19 cellular contexts compared by ENCODE assay signal in the genomic region with DNA sequence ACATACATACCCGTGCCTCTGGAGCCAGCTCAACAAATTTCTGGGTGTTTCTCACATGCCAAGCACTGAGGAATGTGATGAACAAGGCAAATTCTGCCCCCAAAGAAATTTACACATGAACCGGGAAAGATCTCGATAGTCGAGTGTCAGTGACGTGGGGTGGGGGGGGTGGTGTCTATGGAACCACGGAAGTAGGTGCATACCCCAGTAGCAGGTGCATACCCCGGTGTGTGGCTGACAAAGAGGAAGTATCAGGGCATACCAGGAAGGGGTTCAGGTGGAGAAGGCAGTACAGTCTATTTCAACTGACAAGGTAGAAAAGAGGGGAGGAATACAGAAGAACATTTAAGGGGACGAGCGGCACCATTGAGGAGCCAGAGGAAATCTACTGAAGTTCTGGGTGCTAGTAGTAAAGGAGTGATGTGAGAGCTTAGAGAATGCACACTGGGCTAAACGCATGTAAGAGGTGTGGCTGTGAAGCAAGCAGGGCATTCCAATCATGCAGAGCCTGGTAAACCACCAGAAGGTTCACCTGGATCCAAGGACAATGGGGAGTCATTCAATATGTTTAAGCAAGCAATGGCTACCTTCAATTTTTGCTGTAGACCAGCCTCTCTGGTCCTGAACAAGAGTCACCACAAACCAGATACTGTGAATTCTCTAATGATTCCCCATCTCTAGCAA. TPM values are rescaled to one million over a fixed set of nuclear protein-coding genes. Genes with fewer than 3 reads are reported as not detected.
DNase-seq lines count a peak whose midpoint lies in the region; ATAC-seq, FAIRE-seq and TF ChIP-seq lines count a peak whose summit lies in the region.
"Had no signal": no experiment of that assay in that cellular context is flagged by ENCODE, and none has a peak within 500 bp of the region (broad histone marks: within the 10 kb centered on the region; RNA-seq: fewer than 3 reads in every experiment).

No MANE protein-coding gene starts in this region.

- H3K79me1 ChIP-seq in mesendoderm (ENCODE audit: low read length): peaks cover 33% of the 10 kb centered on the region

- no peak overlapping the region for H2BK15ac ChIP-seq in mesendoderm (replicated peaks; ENCODE audit: low read depth)

- H3K27me3 ChIP-seq in astrocyte (ENCODE audit: insufficient read depth, low read length): no peaks in the 10 kb centered on the region
- H3K27me3 ChIP-seq in mesendoderm (ENCODE audit: insufficient read depth, low read length, poor library complexity): no peaks in the 10 kb centered on the region
- no peaks in the 10 kb centered on the region for H3K27me3 ChIP-seq in transverse colon

- no peak overlapping the region for H4K5ac ChIP-seq in mesendoderm (ENCODE audit: low read length)

- intact Hi-C loops in transverse colon (cut with DNase I; ENCODE audit: low total_unique reads): no loop called here

- in situ Hi-C loops in transverse colon (cut with MboI; ENCODE audit: low pct_ligation_motif_present in 1 of 4, low pct_unique_long_range_greater_than_20kb in 1 of 4, low sequenced_read_pairs in 3 of 4): no loop called here

- TF ChIP-seq POLR2A in transverse colon (IDR thresholded peaks at IDR 0.05): no peak

- H3K9me3 ChIP-seq in astrocyte (ENCODE audit: insufficient read depth, low read depth, low read length): no peaks in the 10 kb centered on the region
- no peaks in the 10 kb centered on the region for H3K9me3 ChIP-seq in transverse colon
- H3K9me3 ChIP-seq: thoracic aorta had no signal

- H3K4me2 ChIP-seq in astrocyte (ENCODE audit: low read length) (no peak overlapping the region), mesendoderm (ENCODE audit: low read length) (no peak overlapping the region)

- no peak overlapping the region for H3K9ac ChIP-seq in astrocyte (ENCODE audit: low read length)
- H3K9ac ChIP-seq in mesendoderm (ENCODE audit: low read length): no peak overlapping the region

- no CpG with 5 or more reads among the region's 10 CpGs for WGBS in mesendoderm (ENCODE audit: extremely low coverage, insufficient coverage, low lambda C conversion rate)
- whole genome bisulfite sequencing in transverse colon (ENCODE audit: low coverage in 1 of 2), 2 donors: 63 to 80% methylated on average over 4 to 10 of the region's 10 CpGs

- no peak for DNase-seq in activated naive CD8-positive, alpha-beta T cell treated with anti-CD3 and anti-CD28 coated beads for 36 hours
- DNase-seq in astrocyte (ENCODE audit: low read depth) (no peak), mesendoderm (peak; percentile 39), transverse colon (no peak), immature natural killer cell (no peak), NCI-H146 treated with DMSO at 0.1 percent for 48 hours (lab: John Stamatoyannopoulos, UW; ENCODE audit: unreplicated experiment) (no peak)
- DNase-seq: ACHN; activated naive CD4-positive, alpha-beta T cell treated with anti-CD3 and anti-CD28 coated beads for 36 hours; COR-L47; GF-D8; NCI-H1694 treated with DMSO at 0.1 percent for 48 hours; NCI-H510A treated with DMSO at 0.1 percent for 48 hours; PC-3; posterior cingulate gyrus had no signal

- no peaks in the 10 kb centered on the region for H3K27me3 Mint-ChIP-seq in activated naive CD8-positive, alpha-beta T cell
- H3K27me3 Mint-ChIP-seq in activated naive CD8-positive, alpha-beta T cell treated with anti-CD3 and anti-CD28 coated beads for 36 hours: no peaks in the 10 kb centered on the region
- H3K27me3 Mint-ChIP-seq in astrocyte (ENCODE audit: low read depth, unreplicated experiment) (no peaks in the 10 kb centered on the region), immature natural killer cell (ENCODE audit: low read depth in 3 of 3) (no peaks in the 10 kb centered on the region)

- TF ChIP-seq CTCF in astrocyte (IDR thresholded peaks at IDR 0.05; ENCODE audit: insufficient read depth, low read depth, low read length) (no peak), transverse colon (IDR thresholded peaks at IDR 0.05) (no peak)

- peaks cover 98% of the 10 kb centered on the region for H3K79me2 ChIP-seq in astrocyte (ENCODE audit: insufficient read depth, low read length)
- H3K79me2 ChIP-seq in mesendoderm (ENCODE audit: control insufficient read depth, insufficient read depth, low read length): peaks cover 77% of the 10 kb centered on the region

- no peak overlapping the region for H3K18ac ChIP-seq in mesendoderm (ENCODE audit: low read length)

- H3K23ac ChIP-seq in mesendoderm (ENCODE audit: low read length): no peak overlapping the region

- no peak for FAIRE-seq in astrocyte (lab: Jason Lieb, UNC)
- FAIRE-seq: islet of Langerhans had no signal

- no peak overlapping the region for H3K27ac Mint-ChIP-seq in activated naive CD8-positive, alpha-beta T cell
- no peak overlapping the region for H3K27ac Mint-ChIP-seq in activated naive CD8-positive, alpha-beta T cell treated with anti-CD3 and anti-CD28 coated beads for 36 hours
- H3K27ac Mint-ChIP-seq in astrocyte (ENCODE audit: unreplicated experiment): no peak overlapping the region
- H3K27ac Mint-ChIP-seq in immature natural killer cell: peak overlapping the region in 1 of 6 donors; percentile 18
- H3K27ac Mint-ChIP-seq: activated naive CD4-positive, alpha-beta T cell treated with anti-CD3 and anti-CD28 coated beads for 36 hours had no signal

- H2AK5ac ChIP-seq in mesendoderm (ENCODE audit: low read length): no peak overlapping the region

- H2BK5ac ChIP-seq in mesendoderm (ENCODE audit: low read length): no peak overlapping the region

- H3K4me3 ChIP-seq in astrocyte (ENCODE audit: insufficient read depth, low read depth, low read length) (no peak overlapping the region), mesendoderm (ENCODE audit: low read length) (no peak overlapping the region), transverse colon (no peak overlapping the region)

- no peak for ATAC-seq in HG03045 (IDR thresholded peaks at IDR 0.05; ENCODE audit: unreplicated experiment)
- ATAC-seq: PC-3, SK-N-SH treated with all-trans-retinoic acid at 6 μM for 48 hours had no signal

- H3K4me1 ChIP-seq in astrocyte (ENCODE audit: insufficient read depth, low read length) (peaks cover 11% of the 10 kb centered on the region), mesendoderm (ENCODE audit: control insufficient read depth, low read depth, low read length) (peaks cover 20% of the 10 kb centered on the region), transverse colon (peaks cover 43 to 97% (median 79%) of the 10 kb centered on the region in 4 donors)

- H3K36me3 ChIP-seq in astrocyte (ENCODE audit: insufficient read depth, low read length): no peaks in the 10 kb centered on the region
- H3K36me3 ChIP-seq in mesendoderm (ENCODE audit: control insufficient read depth, insufficient read depth, low read length): no peaks in the 10 kb centered on the region
- H3K36me3 ChIP-seq in transverse colon: no peaks in the 10 kb centered on the region
- H3K36me3 ChIP-seq: thoracic aorta had no signal

- H2AFZ ChIP-seq in astrocyte (ENCODE audit: low read depth, low read length): no peak overlapping the region

- no peak overlapping the region for H3K56ac ChIP-seq in mesendoderm (ENCODE audit: low read length)

- peaks cover 79% of the 10 kb centered on the region for H3K4me1 Mint-ChIP-seq in activated naive CD8-positive, alpha-beta T cell (ENCODE audit: low read depth)
- H3K4me1 Mint-ChIP-seq in activated naive CD8-positive, alpha-beta T cell treated with anti-CD3 and anti-CD28 coated beads for 36 hours: peaks cover 73% of the 10 kb centered on the region
- peaks cover 38% of the 10 kb centered on the region for H3K4me1 Mint-ChIP-seq in astrocyte (ENCODE audit: low read depth, unreplicated experiment)
- H3K4me1 Mint-ChIP-seq in immature natural killer cell: peaks cover 40 to 86% of the 10 kb centered on the region in 2 donors

- H3K27ac ChIP-seq in astrocyte (ENCODE audit: low read depth, low read length): no peak overlapping the region
- H3K27ac ChIP-seq in mesendoderm (ENCODE audit: low read depth, low read length): no peak overlapping the region
- H3K27ac ChIP-seq in transverse colon: peak overlapping the region; percentile 4 to 73 (median 52)

- no peak overlapping the region for H4K8ac ChIP-seq in mesendoderm (ENCODE audit: low read depth, low read length)

- H2BK120ac ChIP-seq in mesendoderm (ENCODE audit: low read depth, low read length): no peak overlapping the region

- H3K36me3 Mint-ChIP-seq in activated naive CD8-positive, alpha-beta T cell: peaks cover 11% of the 10 kb centered on the region
- H3K36me3 Mint-ChIP-seq in activated naive CD8-positive, alpha-beta T cell treated with anti-CD3 and anti-CD28 coated beads for 36 hours: peaks cover 50% of the 10 kb centered on the region
- H3K36me3 Mint-ChIP-seq in astrocyte (ENCODE audit: low read depth, unreplicated experiment): no peaks in the 10 kb centered on the region
- no peaks in the 10 kb centered on the region for H3K36me3 Mint-ChIP-seq in immature natural killer cell

- H3K4me3 Mint-ChIP-seq in activated naive CD8-positive, alpha-beta T cell: peak overlapping the region; percentile 57
- no peak overlapping the region for H3K4me3 Mint-ChIP-seq in activated naive CD8-positive, alpha-beta T cell treated with anti-CD3 and anti-CD28 coated beads for 36 hours
- peak overlapping the region; percentile 8 for H3K4me3 Mint-ChIP-seq in astrocyte (ENCODE audit: unreplicated experiment)
- no peak overlapping the region for H3K4me3 Mint-ChIP-seq in immature natural killer cell
- H3K4me3 Mint-ChIP-seq: activated naive CD4-positive, alpha-beta T cell treated with anti-CD3 and anti-CD28 coated beads for 36 hours had no signal

- H3K9me3 Mint-ChIP-seq in activated naive CD8-positive, alpha-beta T cell (ENCODE audit: low read depth): no peaks in the 10 kb centered on the region
- no peaks in the 10 kb centered on the region for H3K9me3 Mint-ChIP-seq in activated naive CD8-positive, alpha-beta T cell treated with anti-CD3 and anti-CD28 coated beads for 36 hours
- H3K9me3 Mint-ChIP-seq in astrocyte (ENCODE audit: unreplicated experiment): no peaks in the 10 kb centered on the region
- H3K9me3 Mint-ChIP-seq in immature natural killer cell: no peaks in the 10 kb centered on the region
- H3K9me3 Mint-ChIP-seq: activated naive CD4-positive, alpha-beta T cell treated with anti-CD3 and anti-CD28 coated beads for 36 hours had no signal

- TF ChIP-seq EP300 in transverse colon (IDR thresholded peaks at IDR 0.05; ENCODE audit: low read depth): no peak

- H3K4ac ChIP-seq in mesendoderm (ENCODE audit: low read depth, low read length): no peak overlapping the region

- peaks cover 96% of the 10 kb centered on the region for H4K20me1 ChIP-seq in astrocyte (ENCODE audit: insufficient read depth, low read length)

RNA-seq across cellular contexts. Expression of gene CCDC6, which starts 6.2 kb away (rescaled TPM):
- 10 to 100 TPM; 45.5 to 47.5 TPM for total RNA-seq in activated naive CD8-positive, alpha-beta T cell treated with anti-CD3 and anti-CD28 coated beads for 36 hours
- total RNA-seq in astrocyte (69.4 and 73.9 TPM in 2 replicates), transverse colon (10 to 100 TPM; 26.2 to 56.7 (median 49.5) TPM)
- 35.7 TPM for polyA plus RNA-seq in mesendoderm (2013, experiment 1 of 2)
- 35.7 TPM for polyA plus RNA-seq in mesendoderm (2013, experiment 2 of 2)
- polyA plus RNA-seq in immature natural killer cell: 1 to 10 TPM; 1.6 to 3.5 (median 1.8) TPM

Comparison
In these comparisons a context has a peak if more than half of its experiments do, and no peak if none do; other contexts are left out.
1. H3K4me3 Mint-ChIP-seq: peak in activated naive CD8-positive, alpha-beta T cell (single experiment) and astrocyte (single experiment); none in activated naive CD8-positive, alpha-beta T cell treated with anti-CD3 and anti-CD28 coated beads for 36 hours (single experiment) and immature natural killer cell (0 of 5).
2. H3K27ac ChIP-seq: peak in transverse colon (4 of 4); none in astrocyte (single experiment) and mesendoderm (single experiment).